In genomic region chr12:124376435-124376834, GRCh38 we compare ENCODE assay signal across 17 cellular contexts.
"Had no signal": no experiment of that assay in that cellular context is flagged by ENCODE, and none has a peak within 500 bp of the region (broad histone marks: within the 10 kb centered on the region; RNA-seq: fewer than 3 reads in every experiment).

No MANE protein-coding gene starts in this region.

- ATAC-seq: activated CD8-positive, alpha-beta memory T cell treated with anti-CD3 and anti-CD28 coated beads, Interleukin-2, amount 10 ng/mL, durations not matched to agents 7 days and 5 days; foreskin keratinocyte; heart left ventricle; left colon; mucosa of descending colon; natural killer cell had no signal

- H3K4me3 Mint-ChIP-seq: activated CD8-positive, alpha-beta memory T cell treated with anti-CD3 and anti-CD28 coated beads, Interleukin-2, amount 10 ng/mL, durations not matched to agents 7 days and 5 days; activated naive CD8-positive, alpha-beta T cell treated with anti-CD3 and anti-CD28 coated beads for 36 hours; activated T-cell treated with anti-CD3 and anti-CD28 coated beads, Interleukin-2, amount 50 U/mL, for 24 hours; natural killer cell had no signal

- H3K4me1 Mint-ChIP-seq: activated CD8-positive, alpha-beta memory T cell treated with anti-CD3 and anti-CD28 coated beads, Interleukin-2, amount 10 ng/mL, durations not matched to agents 7 days and 5 days; activated naive CD8-positive, alpha-beta T cell treated with anti-CD3 and anti-CD28 coated beads for 36 hours had no signal

- H3K27ac ChIP-seq: foreskin keratinocyte, vagina had no signal

- H3K9me3 Mint-ChIP-seq: activated naive CD8-positive, alpha-beta T cell treated with anti-CD3 and anti-CD28 coated beads for 36 hours; activated T-cell treated with anti-CD3 and anti-CD28 coated beads, Interleukin-2, amount 50 U/mL, for 24 hours; natural killer cell had no signal

- H3K9me3 ChIP-seq: heart left ventricle, mucosa of descending colon, ovary, tibial artery, vagina had no signal

- H3K36me3 Mint-ChIP-seq: activated CD8-positive, alpha-beta memory T cell treated with anti-CD3 and anti-CD28 coated beads, Interleukin-2, amount 10 ng/mL, durations not matched to agents 7 days and 5 days; natural killer cell had no signal

- H3K27me3 Mint-ChIP-seq: activated CD8-positive, alpha-beta memory T cell treated with anti-CD3 and anti-CD28 coated beads, Interleukin-2, amount 10 ng/mL, durations not matched to agents 7 days and 5 days; activated naive CD8-positive, alpha-beta T cell treated with anti-CD3 and anti-CD28 coated beads for 36 hours; activated T-cell treated with anti-CD3 and anti-CD28 coated beads, Interleukin-2, amount 50 U/mL, for 24 hours had no signal

- H3K27ac Mint-ChIP-seq: activated CD8-positive, alpha-beta memory T cell treated with anti-CD3 and anti-CD28 coated beads, Interleukin-2, amount 10 ng/mL, durations not matched to agents 7 days and 5 days; activated naive CD8-positive, alpha-beta T cell treated with anti-CD3 and anti-CD28 coated beads for 36 hours; activated T-cell treated with anti-CD3 and anti-CD28 coated beads, Interleukin-2, amount 50 U/mL, for 24 hours; natural killer cell had no signal

- DNase-seq: activated CD4-positive, alpha-beta T cell treated with anti-CD3 and anti-CD28 coated beads for 1 hour; activated CD4-positive, alpha-beta T cell treated with anti-CD3 and anti-CD28 coated beads, Interleukin-2, amount 50 U/mL, for 48 hours; activated CD8-positive, alpha-beta memory T cell treated with anti-CD3 and anti-CD28 coated beads, Interleukin-2, amount 10 ng/mL, durations not matched to agents 7 days and 5 days; activated effector memory CD4-positive, alpha-beta T cell treated with anti-CD3 and anti-CD28 coated beads, Interleukin-2, amount 50 U/mL, for 16 hours; activated naive CD8-positive, alpha-beta T cell treated with anti-CD3 and anti-CD28 coated beads for 36 hours; activated T-cell treated with anti-CD3 and anti-CD28 coated beads, Interleukin-2, amount 50 U/mL, for 24 hours; aorta; foreskin keratinocyte; heart left ventricle; left colon; mucosa of descending colon; natural killer cell; ovary; tibial artery had no signal

- FAIRE-seq: bronchial epithelial cell had no signal

- H3K36me3 ChIP-seq: ovary had no signal

- H3K27me3 ChIP-seq: foreskin keratinocyte, heart left ventricle, ovary, tibial artery, vagina had no signal

- H3K4me3 ChIP-seq: heart left ventricle, mucosa of descending colon, ovary, skin epidermis, tibial artery, vagina had no signal
